In genomic region chr11:280762-281485, GRCh38 we compare ENCODE assay signal across 11 cellular contexts. TPM values are rescaled to one million over a fixed set of nuclear protein-coding genes. Genes with fewer than 3 reads are reported as not detected.
DNase-seq lines count a peak whose midpoint lies in the region; ATAC-seq and TF ChIP-seq lines count a peak whose summit lies in the region.
"Had no signal": no experiment of that assay in that cellular context is flagged by ENCODE, and none has a peak within 500 bp of the region (broad histone marks: within the 10 kb centered on the region; RNA-seq: fewer than 3 reads in every experiment).

No MANE protein-coding gene starts in this region.

- TF ChIP-seq CTCF in CD8-positive, alpha-beta T cell (IDR thresholded peaks at IDR 0.05), result no peak
- no peak for TF ChIP-seq CTCF in Peyer's patch (IDR thresholded peaks at IDR 0.05)
- no peak for TF ChIP-seq CTCF in mammary epithelial cell (conservative IDR thresholded peaks at IDR 0.05 in 1 of 2, IDR thresholded peaks at IDR 0.05 in 1 of 2; ENCODE audit: extremely low read depth in 1 of 2, insufficient read depth in 1 of 2, low read depth in 1 of 2, low read length in 2 of 2)
- TF ChIP-seq CTCF in osteoblast (IDR thresholded peaks at IDR 0.05; ENCODE audit: extremely low read depth, low read depth, low read length), result no peak
- TF ChIP-seq CTCF in type B pancreatic cell (conservative IDR thresholded peaks at IDR 0.05), result no peak

- peak; percentile 16 for ATAC-seq in CD8-positive, alpha-beta T cell
- ATAC-seq in GM19452 (IDR thresholded peaks at IDR 0.05; ENCODE audit: unreplicated experiment) (no peak), HG03108 (IDR thresholded peaks at IDR 0.05; ENCODE audit: unreplicated experiment) (no peak)

- H3K79me2 ChIP-seq in mammary epithelial cell (ENCODE audit: insufficient read depth, low read length) (no peaks in the 10 kb centered on the region), osteoblast (ENCODE audit: insufficient read depth, low read length) (no peaks in the 10 kb centered on the region)

- no peaks in the 10 kb centered on the region for H3K9me3 ChIP-seq in CD8-positive, alpha-beta T cell (ENCODE audit: low read length)
- H3K9me3 ChIP-seq in Peyer's patch, result no peaks in the 10 kb centered on the region
- peaks cover 7% of the 10 kb centered on the region for H3K9me3 ChIP-seq in mammary epithelial cell (replicated peaks; ENCODE audit: insufficient read depth, low read length)
- no peaks in the 10 kb centered on the region for H3K9me3 ChIP-seq in osteoblast (ENCODE audit: low read depth, low read length)

- H3K27ac Mint-ChIP-seq in CD8-positive, alpha-beta T cell, result peak overlapping the region; percentile 88
- no peak overlapping the region for H3K27ac Mint-ChIP-seq in type B pancreatic cell

- 2% methylated on average over 21 of the region's 71 CpGs for WGBS in mammary epithelial cell (ENCODE audit: low coverage, missing lambda C conversion rate)

- H3K27me3 ChIP-seq in CD8-positive, alpha-beta T cell (ENCODE audit: insufficient read depth, low read length), result no peaks in the 10 kb centered on the region
- H3K27me3 ChIP-seq in Peyer's patch (peaks cover 0 to 12% of the 10 kb centered on the region in 2 donors), mammary epithelial cell (ENCODE audit: insufficient read depth, low read length) (peaks cover 49% of the 10 kb centered on the region), osteoblast (ENCODE audit: insufficient read depth, low read length) (peaks cover 61% of the 10 kb centered on the region)

- peak overlapping the region; percentile 88 for H3K4me3 Mint-ChIP-seq in CD8-positive, alpha-beta T cell
- H3K4me3 Mint-ChIP-seq in type B pancreatic cell, result no peak overlapping the region

- H3K27ac ChIP-seq in CD8-positive, alpha-beta T cell (ENCODE audit: low read depth, low read length), result peak overlapping the region; percentile 49
- H3K27ac ChIP-seq in Peyer's patch, result peak overlapping the region; percentile 73 to 96 (median 86)
- no peak overlapping the region for H3K27ac ChIP-seq in mammary epithelial cell (ENCODE audit: insufficient read depth, low read depth, low read length)
- H3K27ac ChIP-seq in osteoblast (ENCODE audit: low read depth, low read length), result no peak overlapping the region

- no TSS peak for BruUV-seq in mammary epithelial cell (replicated peaks; lab: Mats Ljungman, UMichigan)

- dilution Hi-C loops in mammary epithelial cell (cut with HindIII; ENCODE audit: low sequenced_read_pairs), result no loop called here

- peaks cover 54% of the 10 kb centered on the region for H3K4me1 ChIP-seq in CD8-positive, alpha-beta T cell (ENCODE audit: insufficient read depth, low read length)
- H3K4me1 ChIP-seq in Peyer's patch (peaks cover 0 to 34% (median 19%) of the 10 kb centered on the region in 4 donors), mammary epithelial cell (ENCODE audit: insufficient read depth, low read length) (peaks cover 17% of the 10 kb centered on the region), osteoblast (ENCODE audit: insufficient read depth, low read length) (no peaks in the 10 kb centered on the region)

- no peak for TF ChIP-seq POLR2A in Peyer's patch (IDR thresholded peaks at IDR 0.05)

- H3K4me1 Mint-ChIP-seq in CD8-positive, alpha-beta T cell (ENCODE audit: low read depth), result peaks cover 62% of the 10 kb centered on the region
- peaks cover 6% of the 10 kb centered on the region for H3K4me1 Mint-ChIP-seq in type B pancreatic cell (ENCODE audit: unreplicated experiment)

- peak overlapping the region; percentile 15 for H3K4me2 ChIP-seq in mammary epithelial cell (ENCODE audit: insufficient read depth, low read depth, low read length)
- no peak overlapping the region for H3K4me2 ChIP-seq in osteoblast (ENCODE audit: insufficient read depth, low read length)

- peaks cover 13% of the 10 kb centered on the region for H3K9me3 Mint-ChIP-seq in CD8-positive, alpha-beta T cell
- no peaks in the 10 kb centered on the region for H3K9me3 Mint-ChIP-seq in type B pancreatic cell

- POLR2A ChIA-PET in CD8-positive, alpha-beta T cell (lab: Charles Lee), result interaction anchor here (0.7 to 10.0 kb wide), 16 partner anchors 9 to 134 kb away, joined by 3 to 214 read pairs (median 5); partner anchors contain the start of genes BET1L, IFITM2, IFITM5 and PGGHG

- H3K27me3 Mint-ChIP-seq in CD8-positive, alpha-beta T cell (ENCODE audit: low read depth), result no peaks in the 10 kb centered on the region
- H3K27me3 Mint-ChIP-seq in type B pancreatic cell, result peaks cover 18% of the 10 kb centered on the region

- peak overlapping the region; percentile 70 for H3K4me3 ChIP-seq in CD8-positive, alpha-beta T cell (ENCODE audit: low read depth, low read length)
- H3K4me3 ChIP-seq in Peyer's patch (peak overlapping the region; percentile 52 to 61 (median 56)), mammary epithelial cell (replicated peaks in 1 of 3; ENCODE audit: insufficient read depth in 1 of 3, low read depth in 2 of 3, low read length in 3 of 3) (no peak overlapping the region), osteoblast (ENCODE audit: insufficient read depth, low read length) (no peak overlapping the region)

- no peak overlapping the region for H2AFZ ChIP-seq in mammary epithelial cell (ENCODE audit: low read depth, low read length)
- H2AFZ ChIP-seq in osteoblast (ENCODE audit: low read length), result no peak overlapping the region

- in situ Hi-C loops in mammary epithelial cell (cut with MboI; ENCODE audit: low sequenced_read_pairs in 2 of 2), result no loop called here

- peaks cover 37% of the 10 kb centered on the region for H3K36me3 Mint-ChIP-seq in CD8-positive, alpha-beta T cell
- no peaks in the 10 kb centered on the region for H3K36me3 Mint-ChIP-seq in type B pancreatic cell

- DNase-seq in CD8-positive, alpha-beta T cell, result peak in 3 of 7 experiments; percentile 53 to 74 (median 53)
- DNase-seq in Peyer's patch (peak; percentile 49 to 75 (median 62)), mammary epithelial cell (peak; percentile 16), osteoblast (ENCODE audit: insufficient read length, low spot score, missing footprints) (peak; percentile 79), type B pancreatic cell (ENCODE audit: extremely low spot score, unreplicated experiment) (no peak), NCI-H1105 treated with DMSO at 0.1 percent for 48 hours (lab: John Stamatoyannopoulos, UW) (no peak)
- DNase-seq: anterior cingulate cortex, NCI-H1092 had no signal

- H3K36me3 ChIP-seq in CD8-positive, alpha-beta T cell (ENCODE audit: insufficient read depth, low read length), result no peaks in the 10 kb centered on the region
- peaks cover 0 to 31% (median 0%) of the 10 kb centered on the region in 3 donors for H3K36me3 ChIP-seq in Peyer's patch
- no peaks in the 10 kb centered on the region for H3K36me3 ChIP-seq in mammary epithelial cell (ENCODE audit: insufficient read depth, low read length)
- no peaks in the 10 kb centered on the region for H3K36me3 ChIP-seq in osteoblast (ENCODE audit: insufficient read depth, low read length)

- peaks cover 8% of the 10 kb centered on the region for H4K20me1 ChIP-seq in mammary epithelial cell (ENCODE audit: insufficient read depth, low read length)
- H4K20me1 ChIP-seq in osteoblast (ENCODE audit: insufficient read depth, low read length), result no peaks in the 10 kb centered on the region

- intact Hi-C loops in CD8-positive, alpha-beta T cell (cut with DNase I, micrococcal nuclease), result loop anchor here (1.0 to 2.0 kb wide), 2 partner anchors 12 to 30 kb away; no protein-coding TSS in a partner anchor
- intact Hi-C loops in mammary epithelial cell (cut with micrococcal nuclease), result no loop called here

- CTCF ChIA-PET in CD8-positive, alpha-beta T cell (lab: Charles Lee), result interaction anchor here (0.9 to 12.6 kb wide), 10 partner anchors 9 to 81 kb away, joined by 3 to 117 read pairs (median 6); partner anchors contain the start of genes PSMD13 and SIRT3
- CTCF ChIA-PET in mammary epithelial cell (lab: Charles Lee; ENCODE audit: low non-redundant PET), result no interaction called here

- H3K9ac ChIP-seq in mammary epithelial cell (ENCODE audit: insufficient read depth, low read length), result no peak overlapping the region

RNA-seq across cellular contexts. Expression of gene NLRP6, which starts 2.7 kb away (rescaled TPM):
- 10 to 100 TPM; 24.8 to 26.2 TPM for total RNA-seq in CD8-positive, alpha-beta T cell
- total RNA-seq in Peyer's patch (100 to 1,000 TPM; 109 to 687 (median 492) TPM), mammary epithelial cell (not detected), osteoblast (not detected in 2 replicates), type B pancreatic cell (ENCODE audit: low replicate concordance) (0.19 TPM in 1 of 2 replicates, not detected in the other)
- not detected for polyA plus RNA-seq in mammary epithelial cell
- polyA minus RNA-seq in mammary epithelial cell, result not detected
- polyA plus RNA-seq: neural cell had no signal

RNA-seq across cellular contexts. Expression of gene PGGHG, which starts 8.0 kb away (rescaled TPM):
- total RNA-seq in CD8-positive, alpha-beta T cell, result 100 to 1,000 TPM; 902 to 919 TPM
- total RNA-seq in Peyer's patch, result 100 to 1,000 TPM in 3 of 4 donors, 10 to 100 TPM in 1; 94.2 to 385 (median 317) TPM
- 1 to 10 TPM; 2.5 to 7.9 TPM for total RNA-seq in mammary epithelial cell
- polyA plus RNA-seq in mammary epithelial cell, result 1.5 TPM
- polyA minus RNA-seq in mammary epithelial cell, result 2.1 TPM
- 7.7 and 8.7 TPM in 2 replicates for total RNA-seq in osteoblast
- 12.6 and 32.5 TPM in 2 replicates for total RNA-seq in type B pancreatic cell (ENCODE audit: low replicate concordance)

RNA-seq across cellular contexts. Expression of gene IFITM5, which starts 18.4 kb away (rescaled TPM):
- total RNA-seq in CD8-positive, alpha-beta T cell, result not detected
- total RNA-seq in Peyer's patch (not detected), mammary epithelial cell (not detected), osteoblast (not detected in 2 replicates), type B pancreatic cell (ENCODE audit: low replicate concordance) (not detected in 2 replicates)
- polyA plus RNA-seq in mammary epithelial cell, result not detected
- not detected for polyA minus RNA-seq in mammary epithelial cell
- polyA plus RNA-seq: neural cell had no signal

RNA-seq across cellular contexts. Expression of gene IFITM2, which starts 26.7 kb away (rescaled TPM):
- total RNA-seq in CD8-positive, alpha-beta T cell, result 100 to 1,000 TPM; 283 to 295 TPM
- total RNA-seq in Peyer's patch, result 10 to 100 TPM; 15.6 to 98.2 (median 46.0) TPM
- total RNA-seq in mammary epithelial cell, result 10 to 100 TPM in 1 of 2 donors, 1 to 10 TPM in 1; 4.7 to 29.1 TPM
- polyA plus RNA-seq in mammary epithelial cell, result 37.8 TPM
- polyA minus RNA-seq in mammary epithelial cell, result 92.3 TPM
- total RNA-seq in osteoblast, result 54.5 and 105 TPM in 2 replicates
- 109 and 238 TPM in 2 replicates for total RNA-seq in type B pancreatic cell (ENCODE audit: low replicate concordance)
- polyA plus RNA-seq: neural cell had no signal

RNA-seq across cellular contexts. Expression of gene IFITM1, which starts 32.9 kb away (rescaled TPM):
- 100 to 1,000 TPM; 223 to 251 TPM for total RNA-seq in CD8-positive, alpha-beta T cell
- total RNA-seq in Peyer's patch, result 100 to 1,000 TPM in 2 of 4 donors, 10 to 100 TPM in 2; 45.9 to 141 (median 89.6) TPM
- 1 to 10 TPM; 1.7 to 2.8 TPM for total RNA-seq in mammary epithelial cell
- 5.1 TPM for polyA plus RNA-seq in mammary epithelial cell
- polyA minus RNA-seq in mammary epithelial cell, result 2.0 TPM
- total RNA-seq in osteoblast, result 48.6 and 64.4 TPM in 2 replicates
- total RNA-seq in type B pancreatic cell (ENCODE audit: low replicate concordance), result 34.1 and 192 TPM in 2 replicates

Comparison
In these comparisons a context has a peak if more than half of its experiments do, and no peak if none do; other contexts are left out.
1. DNase-seq: peak in Peyer's patch (3 of 3), mammary epithelial cell (single experiment) and osteoblast (single experiment); none in type B pancreatic cell (single experiment) and NCI-H1105 treated with DMSO at 0.1 percent for 48 hours (single experiment).
2. H3K27ac ChIP-seq: peak in CD8-positive, alpha-beta T cell (single experiment) and Peyer's patch (4 of 4); none in mammary epithelial cell (single experiment) and osteoblast (single experiment).
3. H3K4me3 ChIP-seq: peak in CD8-positive, alpha-beta T cell (single experiment) and Peyer's patch (4 of 4); none in mammary epithelial cell (0 of 3) and osteoblast (single experiment).
4. RNA of gene NLRP6, which starts 2.7 kb away (total RNA-seq): 109 to 687 TPM in Peyer's patch and 24.8 to 26.2 TPM in CD8-positive, alpha-beta T cell; not detected in mammary epithelial cell, not detected in osteoblast and 0.19 TPM in type B pancreatic cell; every median in the first group is over 10 times any median in the second.